8 cellular contexts compared by ENCODE assay signal in the genomic region with DNA sequence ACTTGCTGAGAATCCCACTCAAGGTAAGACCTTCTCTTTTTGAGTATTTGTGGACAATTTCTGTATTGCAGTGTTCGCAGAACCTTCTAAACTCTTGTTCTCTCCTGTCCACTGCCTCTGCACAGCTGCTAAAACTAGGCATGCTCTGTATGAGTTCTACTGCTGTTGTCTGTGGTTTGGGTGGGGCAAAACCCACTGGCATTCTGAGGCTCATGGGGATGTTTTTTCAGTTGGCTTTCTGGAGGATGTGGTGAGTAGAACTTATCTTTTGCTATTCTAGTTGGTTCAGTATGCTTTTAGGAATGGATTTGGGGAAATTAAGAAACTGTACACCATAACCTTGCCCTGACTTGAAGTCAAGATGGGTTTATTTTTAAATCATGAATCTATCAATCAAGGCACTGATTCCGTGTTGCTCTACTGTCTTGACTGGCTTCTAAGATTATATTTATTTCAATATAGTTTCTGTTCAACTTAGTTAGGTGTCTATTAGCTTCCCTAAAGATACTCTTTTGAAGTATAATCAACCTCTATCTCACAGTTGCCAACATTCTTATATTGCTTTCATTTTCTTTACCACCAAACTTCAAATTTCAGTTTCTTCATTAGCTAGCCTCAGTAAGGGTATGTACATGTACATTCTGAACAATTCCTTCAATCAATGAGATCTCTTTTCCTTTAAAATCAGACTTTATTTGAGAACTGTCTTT.
A peak's percentile ranks its signal among the peaks of the same experiment; 100 is the strongest.
DNase-seq lines count a peak whose midpoint lies in the region; ATAC-seq and TF ChIP-seq lines count a peak whose summit lies in the region.

No MANE protein-coding gene starts in this region.

- peak; percentile 71 for ATAC-seq in GM21360 (IDR thresholded peaks at IDR 0.05; ENCODE audit: unreplicated experiment)
- peak; percentile 64 to 66 for ATAC-seq in activated CD4-positive, CD25-positive, alpha-beta regulatory T cell treated with anti-CD3 and anti-CD28 coated beads, Interleukin-2, amount 50 U/mL, for 24 hours

- no peak for TF ChIP-seq CTCF in GM13977 (IDR thresholded peaks at IDR 0.05; ENCODE audit: extremely low read depth, insufficient read depth, missing control alignments)

- no peaks in the 10 kb centered on the region for H4K20me1 ChIP-seq in BLaER1 treated with 17β-estradiol and CSF1 and Interleukin-3, amounts not matched to agents 10 nM and 100 nM

- H3K4me3 ChIP-seq in BLaER1 treated with 17β-estradiol and CSF1 and Interleukin-3, amounts not matched to agents 10 nM and 100 nM, result peak overlapping the region; percentile 26 to 57 (median 50); a peak in 18 of 20 replicates

- H3K36me3 ChIP-seq in BLaER1 treated with 17β-estradiol and CSF1 and Interleukin-3, amounts not matched to agents 10 nM and 100 nM, result peaks cover 0 to 15% (median 8%) of the 10 kb centered on the region in 11 experiments; a peak in 10 of 22 replicates

- DNase-seq in HK-2 (ENCODE audit: unreplicated experiment) (peak; percentile 18), GM13977 (ENCODE audit: low spot score) (no peak), DMS53 treated with DMSO at 0.1 percent for 48 hours (lab: John Stamatoyannopoulos, UW; ENCODE audit: unreplicated experiment) (no peak)
- peak; percentile 18 for DNase-seq in effector CD8-positive, alpha-beta T cell (lab: John Stamatoyannopoulos, UW)
- peak in 2 of 3 donors; percentile 7 to 9 for DNase-seq in stimulated activated CD4-positive, alpha-beta T cell treated with anti-CD3 and anti-CD28 coated beads, TNF-alpha, amount 100 ng/mL, for 48 hours (ENCODE audit: low read depth in 3 of 3)

- H3K27me3 ChIP-seq in BLaER1 treated with 17β-estradiol and CSF1 and Interleukin-3, amounts not matched to agents 10 nM and 100 nM, result no peaks in the 10 kb centered on the region

- H3K27ac ChIP-seq in BLaER1 treated with 17β-estradiol and CSF1 and Interleukin-3, amounts not matched to agents 10 nM and 100 nM, result peak overlapping the region; percentile 5 to 96 (median 86); a peak in 21 of 22 replicates

- in situ Hi-C loops in GM13977 (cut with MboI; ENCODE audit: low pct_unique_long_range_greater_than_20kb, low sequenced_read_pairs, unreplicated experiment), result no loop called here

- H3K9me3 ChIP-seq in BLaER1 treated with 17β-estradiol and CSF1 and Interleukin-3, amounts not matched to agents 10 nM and 100 nM (replicated peaks in 1 of 11), result peaks cover 32 to 54% (median 50%) of the 10 kb centered on the region in 11 experiments

- peaks cover 46 to 56% (median 50%) of the 10 kb centered on the region in 10 experiments for H3K4me1 ChIP-seq in BLaER1 treated with 17β-estradiol and CSF1 and Interleukin-3, amounts not matched to agents 10 nM and 100 nM

- peak overlapping the region; percentile 67 to 88 (median 83) for H3K4me2 ChIP-seq in BLaER1 treated with 17β-estradiol and CSF1 and Interleukin-3, amounts not matched to agents 10 nM and 100 nM

- peak overlapping the region; percentile 31 to 78 (median 72); a peak in 20 of 22 replicates for H3K9ac ChIP-seq in BLaER1 treated with 17β-estradiol and CSF1 and Interleukin-3, amounts not matched to agents 10 nM and 100 nM

Comparison
In these comparisons a context has a peak if more than half of its experiments do, and no peak if none do; other contexts are left out.
1. DNase-seq: peak in HK-2 (single experiment), effector CD8-positive, alpha-beta T cell (single experiment) and stimulated activated CD4-positive, alpha-beta T cell treated with anti-CD3 and anti-CD28 coated beads, TNF-alpha, amount 100 ng/mL, for 48 hours (2 of 3); none in GM13977 (single experiment) and DMS53 treated with DMSO at 0.1 percent for 48 hours (single experiment).